In genomic region chr4:128055441-128056206, GRCh38 we compare ENCODE assay signal across 7 cellular contexts. TPM values are rescaled to one million over a fixed set of nuclear protein-coding genes. Genes with fewer than 3 reads are reported as not detected.
DNase-seq lines count a peak whose midpoint lies in the region; ATAC-seq, FAIRE-seq and TF ChIP-seq lines count a peak whose summit lies in the region.
"Not testable (repeated sequence)": the region's sequence is repeated elsewhere in the genome, so short reads cannot be mapped to it uniquely, and the experiment has no call there.

No MANE protein-coding gene starts in this region.

- H3K4me1 ChIP-seq in A549; HUES48 (ENCODE audit: control insufficient read depth, insufficient read depth, low read length); SK-N-SH (ENCODE audit: control insufficient read depth in 1 of 2, insufficient read depth in 2 of 2, low read depth in 1 of 2, low read length in 1 of 2); endodermal cell (ENCODE audit: control insufficient read depth, insufficient read depth, low read length); mesendoderm (ENCODE audit: control insufficient read depth, low read depth, low read length): not testable (repeated sequence)
- peaks cover 12% of the 10 kb centered on the region for H3K4me1 ChIP-seq in iPS-18a (ENCODE audit: control insufficient read depth, low read depth, low read length)

- H4K5ac ChIP-seq in mesendoderm (ENCODE audit: low read length), result not testable (repeated sequence)

- not testable (repeated sequence) for H3K23ac ChIP-seq in mesendoderm (ENCODE audit: low read length)

- peak overlapping the region; percentile 22; the same call in 1 of the 2 replicates for H2AFZ ChIP-seq in SK-N-SH (ENCODE audit: low read depth)

- not testable (repeated sequence) for H3K4me3 ChIP-seq in A549; H7 (ENCODE audit: insufficient read depth, low read depth, low read length); HUES48 (ENCODE audit: low read depth, low read length); SK-N-SH (ENCODE audit: low read depth in 2 of 2, low read length in 1 of 2); endodermal cell (ENCODE audit: low read length); mesendoderm (ENCODE audit: low read length)
- peak overlapping the region; percentile 30 for H3K4me3 ChIP-seq in iPS-18a (ENCODE audit: low read length)

- not testable (repeated sequence) for H3K9me3 ChIP-seq in A549; HUES48 (ENCODE audit: control insufficient read depth, insufficient read depth, low read length); SK-N-SH; endodermal cell (ENCODE audit: control insufficient read depth, low read length); iPS-18a (ENCODE audit: control insufficient read depth, low read depth, low read length)

- not testable (repeated sequence) for FAIRE-seq in A549 (lab: Jason Lieb, UNC)

- not testable (repeated sequence) for H3K36me3 ChIP-seq in H7 (replicated peaks; ENCODE audit: control insufficient read depth, insufficient read depth, low read length); HUES48 (ENCODE audit: control insufficient read depth, insufficient read depth, low read length); SK-N-SH (replicated peaks in 1 of 2; ENCODE audit: control insufficient read depth in 1 of 2, insufficient read depth in 2 of 2, low read length in 1 of 2); endodermal cell (ENCODE audit: control insufficient read depth, insufficient read depth, low read length); iPS-18a (ENCODE audit: control insufficient read depth, low read depth, low read length); mesendoderm (ENCODE audit: control insufficient read depth, insufficient read depth, low read length)

- POLR2A ChIA-PET in A549 (lab: Yijun Ruan, JAX); SK-N-SH (lab: Yijun Ruan, JAX): not testable (repeated sequence)

- not testable (repeated sequence) for ATAC-seq in A549

- H4K20me1 ChIP-seq in SK-N-SH (ENCODE audit: insufficient read depth), result not testable (repeated sequence)

- not testable (repeated sequence) for H3K79me2 ChIP-seq in SK-N-SH (ENCODE audit: insufficient read depth); mesendoderm (ENCODE audit: control insufficient read depth, insufficient read depth, low read length)

- H3K4me3 Mint-ChIP-seq in endodermal cell, result peak overlapping the region; percentile 32

- H3K36me3 Mint-ChIP-seq in endodermal cell (ENCODE audit: low read depth), result not testable (repeated sequence)

- not testable (repeated sequence) for H2BK120ac ChIP-seq in mesendoderm (ENCODE audit: low read depth, low read length)

- not testable (repeated sequence) for H3K4ac ChIP-seq in mesendoderm (ENCODE audit: low read depth, low read length)

- 89% methylated on average over 10 of the region's 10 CpGs for WGBS in A549 (ENCODE audit: missing lambda C conversion rate)
- WGBS in SK-N-SH (ENCODE audit: low lambda C conversion rate), result 98% methylated on average over 10 of the region's 10 CpGs
- 22 to 56% methylated on average over 6 to 9 of the region's 10 CpGs for WGBS in endodermal cell (ENCODE audit: insufficient coverage in 1 of 2, insufficient read length in 1 of 2), 2 experiments
- WGBS in mesendoderm (ENCODE audit: extremely low coverage, insufficient coverage, low lambda C conversion rate), result no CpG with 5 or more reads among the region's 10 CpGs

- H3K79me1 ChIP-seq in mesendoderm (ENCODE audit: low read length), result not testable (repeated sequence)

- not testable (repeated sequence) for DNase-seq in A549 (ENCODE audit: low read depth in 1 of 2, low spot score in 1 of 2); SK-N-SH
- DNase-seq in H7, result peak; percentile 34
- DNase-seq in endodermal cell, result peak; percentile 82
- peak; percentile 61 for DNase-seq in mesendoderm

- not testable (repeated sequence) for H3K9me3 Mint-ChIP-seq in endodermal cell

- H3K9ac ChIP-seq in HUES48 (ENCODE audit: low read depth, low read length), result peak overlapping the region; percentile 27
- not testable (repeated sequence) for H3K9ac ChIP-seq in SK-N-SH
- peak overlapping the region; percentile 13 for H3K9ac ChIP-seq in endodermal cell (ENCODE audit: extremely low read depth, low read length, poor library complexity, severe bottlenecking)
- H3K9ac ChIP-seq in iPS-18a (ENCODE audit: low read length), result peak overlapping the region; percentile 54
- peak overlapping the region; percentile 38 for H3K9ac ChIP-seq in mesendoderm (ENCODE audit: low read length)

- H3K27ac ChIP-seq in A549; SK-N-SH (ENCODE audit: low read depth in 2 of 2, low read length in 1 of 2); endodermal cell (ENCODE audit: low read depth, low read length): not testable (repeated sequence)
- peak overlapping the region; percentile 84 for H3K27ac ChIP-seq in HUES48 (ENCODE audit: low read depth, low read length)
- peak overlapping the region; percentile 91 for H3K27ac ChIP-seq in iPS-18a (ENCODE audit: low read length)
- peak overlapping the region; percentile 78 for H3K27ac ChIP-seq in mesendoderm (ENCODE audit: low read depth, low read length)

- H3K18ac ChIP-seq in mesendoderm (ENCODE audit: low read length), result not testable (repeated sequence)

- H3K27ac Mint-ChIP-seq in endodermal cell, result peak overlapping the region; percentile 92

- H4K8ac ChIP-seq in mesendoderm (ENCODE audit: low read depth, low read length), result peak overlapping the region; percentile 86

- not testable (repeated sequence) for TF ChIP-seq CTCF in A549 (IDR thresholded peaks at IDR 0.05); SK-N-SH (IDR thresholded peaks at IDR 0.05); endodermal cell (conservative IDR thresholded peaks at IDR 0.05)

- CTCF ChIA-PET in A549 (lab: Yijun Ruan, JAX); SK-N-SH (lab: Yijun Ruan, JAX): not testable (repeated sequence)

- H3F3A ChIP-seq in SK-N-SH (replicated peaks; ENCODE audit: insufficient read depth), result not testable (repeated sequence)

- TF ChIP-seq RAD21 in A549 (conservative IDR thresholded peaks at IDR 0.05 in 1 of 2, IDR thresholded peaks at IDR 0.05 in 1 of 2); SK-N-SH (IDR thresholded peaks at IDR 0.05; ENCODE audit: low read length): not testable (repeated sequence)

- H2AK5ac ChIP-seq in mesendoderm (ENCODE audit: low read length), result not testable (repeated sequence)

- H3K27me3 Mint-ChIP-seq in endodermal cell (ENCODE audit: insufficient read depth), result not testable (repeated sequence)

- not testable (repeated sequence) for H3K4me2 ChIP-seq in A549; SK-N-SH; mesendoderm (ENCODE audit: low read length)

- not testable (repeated sequence) for H3K27me3 ChIP-seq in H7 (ENCODE audit: control insufficient read depth, insufficient read depth, low read length); HUES48 (ENCODE audit: control insufficient read depth, insufficient read depth, low read length); SK-N-SH (ENCODE audit: insufficient read depth); endodermal cell (ENCODE audit: control insufficient read depth, insufficient read depth, low read length, poor library complexity, severe bottlenecking); iPS-18a (ENCODE audit: control insufficient read depth, insufficient read depth, low read length); mesendoderm (ENCODE audit: insufficient read depth, low read length, poor library complexity)

- not testable (repeated sequence) for TF ChIP-seq EP300 in A549 (IDR thresholded peaks at IDR 0.05); SK-N-SH (IDR thresholded peaks at IDR 0.05; ENCODE audit: borderline replicate concordance in 1 of 2, low read depth in 1 of 2, low read length in 1 of 2)

- H2BK5ac ChIP-seq in mesendoderm (ENCODE audit: low read length), result not testable (repeated sequence)

- peak overlapping the region; percentile 75 for H3K56ac ChIP-seq in mesendoderm (ENCODE audit: low read length)

- H3K4me1 Mint-ChIP-seq in endodermal cell, result peaks cover 14% of the 10 kb centered on the region

- not testable (repeated sequence) for TF ChIP-seq POLR2A in A549 (IDR thresholded peaks at IDR 0.05; ENCODE audit: low read length)

- H2BK15ac ChIP-seq in mesendoderm (replicated peaks; ENCODE audit: low read depth), result not testable (repeated sequence)

- H3K9me2 ChIP-seq in SK-N-SH, result not testable (repeated sequence)

TF ChIP-seq in A549, 52 proteins besides CTCF, POLR2A, EP300 and RAD21:
- peak; percentile 45 for TF ChIP-seq ZC3H11A (IDR thresholded peaks at IDR 0.05)

RNA-seq across cellular contexts. Expression of gene LARP1B, which starts 5.5 kb away (rescaled TPM):
- polyA plus RNA-seq in A549 (2011; rRNA removed), result 14.1 and 25.6 TPM in 2 replicates
- polyA plus RNA-seq in A549 (2012; cell fraction: cytosol; rRNA removed), result 3.3 and 3.4 TPM in 2 replicates
- polyA plus RNA-seq in A549 (2012; cell fraction: nucleus; rRNA removed), result 3.3 and 5.6 TPM in 2 replicates
- 8.6 to 9.2 TPM (median 9.2 TPM) in 3 replicates for polyA plus RNA-seq in A549 (2017; fragmentation: RNase III; extraction: RNeasy Plus Mini Kit Qiagen cat#74134 plus additional on column Dnase treatment)
- 5.3 and 6.3 TPM in 2 replicates for polyA minus RNA-seq in A549 (2011; rRNA and poly(A)+ RNA removed)
- total RNA-seq in H7 (2014; rRNA removed; shearing (Covaris generic)), result 20.7 and 34.1 TPM in 2 replicates
- 4.8 and 6.4 TPM in 2 replicates for polyA plus RNA-seq in SK-N-SH (2012; rRNA removed)
- polyA plus RNA-seq in SK-N-SH (2012; cell fraction: cytosol; rRNA removed), result 6.4 and 8.2 TPM in 2 replicates
- polyA plus RNA-seq in SK-N-SH (2012; cell fraction: nucleus; rRNA removed), result 5.7 and 13.3 TPM in 2 replicates
- 10 to 100 TPM; 27.0 to 32.6 TPM for total RNA-seq in endodermal cell
- polyA plus RNA-seq in endodermal cell (2013, experiment 1 of 2), result 17.8 TPM
- polyA plus RNA-seq in endodermal cell (2013, experiment 2 of 2), result 18.2 TPM
- polyA plus RNA-seq in mesendoderm (2013, experiment 1 of 2), result 29.0 TPM
- polyA plus RNA-seq in mesendoderm (2013, experiment 2 of 2), result 29.0 TPM
